Comparison of ENCODE assay signal across 8 cellular contexts in genomic region chr16:71845639-71846431, GRCh38. TPM values are rescaled to one million over a fixed set of nuclear protein-coding genes. Genes with fewer than 3 reads are reported as not detected.
A peak's percentile ranks its signal among the peaks of the same experiment; 100 is the strongest.
DNase-seq lines count a peak whose midpoint lies in the region; ATAC-seq, FAIRE-seq and TF ChIP-seq lines count a peak whose summit lies in the region.

A gene with protein sequence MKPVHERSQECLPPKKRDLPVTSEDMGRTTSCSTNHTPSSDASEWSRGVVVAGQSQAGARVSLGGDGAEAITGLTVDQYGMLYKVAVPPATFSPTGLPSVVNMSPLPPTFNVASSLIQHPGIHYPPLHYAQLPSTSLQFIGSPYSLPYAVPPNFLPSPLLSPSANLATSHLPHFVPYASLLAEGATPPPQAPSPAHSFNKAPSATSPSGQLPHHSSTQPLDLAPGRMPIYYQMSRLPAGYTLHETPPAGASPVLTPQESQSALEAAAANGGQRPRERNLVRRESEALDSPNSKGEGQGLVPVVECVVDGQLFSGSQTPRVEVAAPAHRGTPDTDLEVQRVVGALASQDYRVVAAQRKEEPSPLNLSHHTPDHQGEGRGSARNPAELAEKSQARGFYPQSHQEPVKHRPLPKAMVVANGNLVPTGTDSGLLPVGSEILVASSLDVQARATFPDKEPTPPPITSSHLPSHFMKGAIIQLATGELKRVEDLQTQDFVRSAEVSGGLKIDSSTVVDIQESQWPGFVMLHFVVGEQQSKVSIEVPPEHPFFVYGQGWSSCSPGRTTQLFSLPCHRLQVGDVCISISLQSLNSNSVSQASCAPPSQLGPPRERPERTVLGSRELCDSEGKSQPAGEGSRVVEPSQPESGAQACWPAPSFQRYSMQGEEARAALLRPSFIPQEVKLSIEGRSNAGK (plus strand): TSS chr16:71845976. CDS start chr16:71849741, 3,765 bp downstream.

- in situ Hi-C loops in GM18951 (cut with MboI; ENCODE audit: low sequenced_read_pairs, unreplicated experiment): no loop called here

- peak within 1 kb of the TSS; percentile 94 for H3K4me3 ChIP-seq in AG09309 (ENCODE audit: control insufficient read depth, low read depth, low read length)
- H3K4me3 ChIP-seq in kidney (ENCODE audit: low read length in 2 of 2): peak within 1 kb of the TSS; percentile 94 to 99

- FAIRE-seq in kidney (lab: Jason Lieb, UNC): no peak

- TF ChIP-seq POLR2A in GM18951 (IDR thresholded peaks at IDR 0.05; ENCODE audit: extremely low read depth, insufficient read depth, insufficient read length): peak; percentile 80

- TF ChIP-seq CTCF in AG09309 (IDR thresholded peaks at IDR 0.05; ENCODE audit: control insufficient read depth, insufficient read depth, low read depth, low read length, missing control alignments) (no peak), kidney (IDR thresholded peaks at IDR 0.05; ENCODE audit: borderline replicate concordance, extremely low read depth, insufficient read depth) (no peak)

- intact Hi-C loops in kidney (cut with DNase I): no loop called here

- ATAC-seq in HG03175 (IDR thresholded peaks at IDR 0.05; ENCODE audit: unreplicated experiment): peak; percentile 68

- H3K9me3 ChIP-seq in kidney (ENCODE audit: control insufficient read depth in 1 of 2, low read length in 2 of 2): no peaks in the 10 kb centered on the region

- DNase-seq in AG09309 (ENCODE audit: low read depth): peak; percentile 46
- DNase-seq in NCI-H446 (lab: John Stamatoyannopoulos, UW): peak; percentile 49 to 87
- DNase-seq in activated CD4-positive, CD25-positive, alpha-beta regulatory T cell treated with anti-CD3 and anti-CD28 coated beads, Interleukin-2, amount 50 U/mL, for 72 hours: peak; percentile 96
- peak; percentile 80 for DNase-seq in cerebellar cortex (ENCODE audit: low spot score)
- peak; percentile 97 for DNase-seq in kidney
- DNase-seq in stimulated activated CD4-positive, alpha-beta T cell treated with anti-CD3 and anti-CD28 coated beads, Interleukin-15, amount 100 ng/mL, for 1 hour (ENCODE audit: low read depth in 1 of 2, low spot score in 1 of 2): peak; percentile 88 to 96

- peak within 1 kb of the TSS; percentile 95 to 97 for H3K9ac ChIP-seq in kidney (ENCODE audit: low read length in 2 of 2)

- H3K27ac ChIP-seq in kidney (ENCODE audit: low read depth in 2 of 2, low read length in 2 of 2): peak within 1 kb of the TSS; percentile 92 to 96

- peaks cover 0 to 7% of the 10 kb centered on the region in 2 donors for H3K4me1 ChIP-seq in kidney (ENCODE audit: control insufficient read depth in 1 of 2, insufficient read depth in 1 of 2, low read depth in 1 of 2, low read length in 2 of 2)

- H3K36me3 ChIP-seq in kidney (ENCODE audit: control insufficient read depth in 1 of 2, insufficient read depth in 2 of 2, low read length in 2 of 2): peaks cover 18 to 24% of the 10 kb centered on the region in 2 donors

RNA-seq across cellular contexts. Expression of the gene that starts here (rescaled TPM):
- total RNA-seq in kidney: 37.5 TPM
- 7.4 TPM for polyA plus RNA-seq in kidney (ENCODE audit: insufficient read depth, low read depth, low replicate concordance)

Comparison
In these comparisons a context has a peak if more than half of its experiments do, and no peak if none do; other contexts are left out.
1. Peak in every context shown above with its lines: DNase-seq, ATAC-seq, H3K4me3 ChIP-seq and H3K27ac ChIP-seq.
2. DNase-seq: peak in every context shown above with its lines; median percentile 97 in kidney; 96 in activated CD4-positive, CD25-positive, alpha-beta regulatory T cell treated with anti-CD3 and anti-CD28 coated beads, Interleukin-2, amount 50 U/mL, for 72 hours; 92 in stimulated activated CD4-positive, alpha-beta T cell treated with anti-CD3 and anti-CD28 coated beads, Interleukin-15, amount 100 ng/mL, for 1 hour; 80 in cerebellar cortex; 68 in NCI-H446; 46 in AG09309.